22 cellular contexts compared by ENCODE assay signal in genomic region chr3:45772341-45773035, GRCh38. TPM values are rescaled to one million over a fixed set of nuclear protein-coding genes. Genes with fewer than 3 reads are reported as not detected.
A peak's percentile ranks its signal among the peaks of the same experiment; 100 is the strongest.
DNase-seq lines count a peak whose midpoint lies in the region; ATAC-seq and TF ChIP-seq lines count a peak whose summit lies in the region.
"Had no signal": no experiment of that assay in that cellular context is flagged by ENCODE, and none has a peak within 500 bp of the region (broad histone marks: within the 10 kb centered on the region; RNA-seq: fewer than 3 reads in every experiment).

No MANE protein-coding gene starts in this region.

- no peaks in the 10 kb centered on the region for H3K36me3 Mint-ChIP-seq in activated naive CD4-positive, alpha-beta T cell treated with anti-CD3 and anti-CD28 coated beads, Interleukin-2, amount 50 U/mL, for 72 hours
- no peaks in the 10 kb centered on the region for H3K36me3 Mint-ChIP-seq in activated naive CD4-positive, alpha-beta T cell treated with anti-CD3 and anti-CD28 coated beads for 36 hours (ENCODE audit: low read depth)
- no peaks in the 10 kb centered on the region for H3K36me3 Mint-ChIP-seq in activated naive CD8-positive, alpha-beta T cell treated with anti-CD3 and anti-CD28 coated beads for 36 hours
- H3K36me3 Mint-ChIP-seq: CD8-positive, alpha-beta T cell had no signal

- H3K9me3 ChIP-seq in muscle layer of duodenum (ENCODE audit: control insufficient read depth in 1 of 2, low read length in 2 of 2) (no peaks in the 10 kb centered on the region), lower lobe of right lung (no peaks in the 10 kb centered on the region)
- H3K9me3 ChIP-seq: ascending aorta, uterus had no signal

- no peak overlapping the region for H3K4me3 Mint-ChIP-seq in activated naive CD4-positive, alpha-beta T cell treated with anti-CD3 and anti-CD28 coated beads for 36 hours
- H3K4me3 Mint-ChIP-seq in activated naive CD8-positive, alpha-beta T cell treated with anti-CD3 and anti-CD28 coated beads for 36 hours = no peak overlapping the region
- H3K4me3 Mint-ChIP-seq: CD8-positive, alpha-beta T cell; immature natural killer cell; T-helper 1 cell treated with Interleukin-12 subunit alpha and Interleukin-12 subunit beta and Interleukin-4 antibody, amounts not matched to agents 30 μg/mL and 1 μg/mL, for 36 hours had no signal

- H3K27ac Mint-ChIP-seq in activated naive CD4-positive, alpha-beta T cell treated with anti-CD3 and anti-CD28 coated beads, Interleukin-2, amount 50 U/mL, for 72 hours = peak overlapping the region in 1 of 2 donors; percentile 40
- H3K27ac Mint-ChIP-seq in activated naive CD4-positive, alpha-beta T cell treated with anti-CD3 and anti-CD28 coated beads for 36 hours = no peak overlapping the region
- H3K27ac Mint-ChIP-seq in activated naive CD8-positive, alpha-beta T cell treated with anti-CD3 and anti-CD28 coated beads for 36 hours = no peak overlapping the region
- H3K27ac Mint-ChIP-seq: CD8-positive, alpha-beta T cell; immature natural killer cell; T-helper 1 cell treated with Interleukin-12 subunit alpha and Interleukin-12 subunit beta and Interleukin-4 antibody, amounts not matched to agents 30 μg/mL and 1 μg/mL, for 36 hours had no signal

- peak overlapping the region; percentile 21 for H3K27ac ChIP-seq in muscle layer of duodenum (ENCODE audit: low read length)
- H3K27ac ChIP-seq in lower lobe of right lung = no peak overlapping the region
- H3K27ac ChIP-seq: ascending aorta, heart left ventricle, uterus, WERI-Rb-1 had no signal

- no peaks in the 10 kb centered on the region for H3K36me3 ChIP-seq in muscle layer of duodenum (ENCODE audit: control insufficient read depth in 1 of 2, insufficient read depth in 2 of 2, low read length in 2 of 2)
- no peaks in the 10 kb centered on the region for H3K36me3 ChIP-seq in lower lobe of right lung
- H3K36me3 ChIP-seq: ascending aorta, heart left ventricle, uterus, WERI-Rb-1 had no signal

- TF ChIP-seq CTCF in foreskin fibroblast (IDR thresholded peaks at IDR 0.05; ENCODE audit: low read depth, low read length) (no peak), lower lobe of right lung (IDR thresholded peaks at IDR 0.05) (no peak)

- H3K4me1 Mint-ChIP-seq in activated naive CD4-positive, alpha-beta T cell treated with anti-CD3 and anti-CD28 coated beads for 36 hours (ENCODE audit: low read depth) = peaks cover 10% of the 10 kb centered on the region
- H3K4me1 Mint-ChIP-seq in activated naive CD8-positive, alpha-beta T cell treated with anti-CD3 and anti-CD28 coated beads for 36 hours = peaks cover 9% of the 10 kb centered on the region

- no peaks in the 10 kb centered on the region for H3K9me3 Mint-ChIP-seq in activated naive CD4-positive, alpha-beta T cell treated with anti-CD3 and anti-CD28 coated beads, Interleukin-2, amount 50 U/mL, for 72 hours
- no peaks in the 10 kb centered on the region for H3K9me3 Mint-ChIP-seq in activated naive CD4-positive, alpha-beta T cell treated with anti-CD3 and anti-CD28 coated beads for 36 hours
- peaks cover under 1% of the 10 kb centered on the region for H3K9me3 Mint-ChIP-seq in activated naive CD8-positive, alpha-beta T cell treated with anti-CD3 and anti-CD28 coated beads for 36 hours
- H3K9me3 Mint-ChIP-seq: immature natural killer cell had no signal

- no peaks in the 10 kb centered on the region for H3K27me3 ChIP-seq in muscle layer of duodenum (ENCODE audit: low read depth, low read length)
- H3K27me3 ChIP-seq in lower lobe of right lung (ENCODE audit: low read depth) = no peaks in the 10 kb centered on the region
- H3K27me3 ChIP-seq: ascending aorta, uterus had no signal

- CTCF ChIA-PET in activated naive CD4-positive, alpha-beta T cell treated with anti-CD3 and anti-CD28 coated beads for 36 hours (lab: Charles Lee) = no interaction called here

- no peaks in the 10 kb centered on the region for H3K4me1 ChIP-seq in muscle layer of duodenum (ENCODE audit: control insufficient read depth in 1 of 2, insufficient read depth in 2 of 2, low read length in 2 of 2)
- H3K4me1 ChIP-seq in lower lobe of right lung = no peaks in the 10 kb centered on the region
- H3K4me1 ChIP-seq: ascending aorta, heart left ventricle, uterus had no signal

- peak; percentile 72 to 91 for ATAC-seq in activated naive CD4-positive, alpha-beta T cell treated with anti-CD3 and anti-CD28 coated beads, Interleukin-2, amount 50 U/mL, for 72 hours
- ATAC-seq in HG02763 (IDR thresholded peaks at IDR 0.05; ENCODE audit: unreplicated experiment) (no peak), lower lobe of right lung (no peak)
- ATAC-seq: CD8-positive, alpha-beta T cell; right cardiac atrium had no signal

- peaks cover 7% of the 10 kb centered on the region for H3K27me3 Mint-ChIP-seq in activated naive CD4-positive, alpha-beta T cell treated with anti-CD3 and anti-CD28 coated beads for 36 hours (ENCODE audit: low read depth)
- H3K27me3 Mint-ChIP-seq in activated naive CD8-positive, alpha-beta T cell treated with anti-CD3 and anti-CD28 coated beads for 36 hours = peaks cover 14% of the 10 kb centered on the region

- intact Hi-C loops in activated naive CD4-positive, alpha-beta T cell treated with anti-CD3 and anti-CD28 coated beads for 36 hours (cut with micrococcal nuclease) = no loop called here
- intact Hi-C loops in lower lobe of right lung (cut with DNase I) = no loop called here

- H3K4me3 ChIP-seq in muscle layer of duodenum (ENCODE audit: low read depth in 1 of 2, low read length in 2 of 2) (no peak overlapping the region), foreskin fibroblast (ENCODE audit: low read depth in 1 of 2, low read length in 2 of 2) (no peak overlapping the region), lower lobe of right lung (no peak overlapping the region)
- H3K4me3 ChIP-seq: ascending aorta, heart left ventricle, uterus had no signal

- DNase-seq in activated naive CD4-positive, alpha-beta T cell treated with anti-CD3 and anti-CD28 coated beads, Interleukin-2, amount 50 U/mL, for 72 hours (ENCODE audit: low spot score in 2 of 2) = no peak
- no peak for DNase-seq in activated naive CD4-positive, alpha-beta T cell treated with anti-CD3 and anti-CD28 coated beads for 36 hours
- peak; percentile 40 for DNase-seq in activated naive CD8-positive, alpha-beta T cell treated with anti-CD3 and anti-CD28 coated beads for 36 hours
- no peak for DNase-seq in foreskin fibroblast
- no peak for DNase-seq in lower lobe of right lung
- DNase-seq in epidermal melanocyte (ENCODE audit: insufficient read length, low spot score) = no peak
- DNase-seq: activated gamma-delta T cell treated with Interleukin-2 at 50 U/mL for 16 hours, DMS53, immature natural killer cell, NCI-H1105 treated with DMSO at 0.1 percent for 48 hours, NCI-H524 treated with DMSO at 0.1 percent for 48 hours, occipital lobe, right cardiac atrium, SHP77, uterus, WERI-Rb-1 had no signal

RNA-seq across cellular contexts. Expression of gene SLC6A20, which starts 23.8 kb away (rescaled TPM):
- not detected for total RNA-seq in activated naive CD4-positive, alpha-beta T cell treated with anti-CD3 and anti-CD28 coated beads, Interleukin-2, amount 50 U/mL, for 72 hours
- total RNA-seq in activated naive CD4-positive, alpha-beta T cell treated with anti-CD3 and anti-CD28 coated beads for 36 hours = not detected
- not detected for total RNA-seq in activated naive CD8-positive, alpha-beta T cell treated with anti-CD3 and anti-CD28 coated beads for 36 hours
- 4.2 TPM for total RNA-seq in lower lobe of right lung
- total RNA-seq: ascending aorta, right cardiac atrium had no signal

Comparison
In these comparisons a context has a peak if more than half of its experiments do, and no peak if none do; other contexts are left out.
1. ATAC-seq: peak in activated naive CD4-positive, alpha-beta T cell treated with anti-CD3 and anti-CD28 coated beads, Interleukin-2, amount 50 U/mL, for 72 hours (2 of 2); none in HG02763 (single experiment) and lower lobe of right lung (0 of 2).